8 cellular contexts compared by ENCODE assay signal in the genomic region with DNA sequence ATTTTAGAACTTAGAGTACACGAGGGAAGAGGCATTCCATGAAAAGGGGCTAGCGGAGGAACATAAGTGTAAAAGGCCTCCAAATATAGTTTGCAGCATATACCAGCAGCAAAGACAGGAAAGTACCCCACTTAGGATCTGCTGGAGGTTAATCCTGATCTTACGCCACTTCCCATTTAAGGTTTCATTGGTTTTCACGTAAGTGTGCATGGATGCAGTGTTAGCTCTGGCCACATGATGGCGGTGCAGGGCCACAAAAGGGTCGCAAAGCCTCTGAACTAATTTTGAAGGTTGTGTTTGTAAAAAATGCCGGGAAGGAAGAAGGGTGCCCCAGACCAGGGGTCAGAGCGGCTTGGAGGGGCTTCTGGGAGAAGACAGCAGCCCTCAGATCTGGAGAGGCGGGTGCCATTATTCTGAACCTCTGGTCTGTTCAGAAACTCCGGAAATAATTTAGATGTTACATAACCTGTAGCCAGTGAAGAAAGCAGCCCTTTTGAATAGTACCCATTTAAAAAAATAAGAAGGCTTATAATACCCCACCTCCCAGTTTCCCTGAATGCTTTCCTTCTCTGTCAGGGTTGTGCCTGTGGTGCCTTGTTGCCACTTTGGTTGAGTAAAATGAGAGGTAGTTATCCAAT. TPM values are rescaled to one million over a fixed set of nuclear protein-coding genes. Genes with fewer than 3 reads are reported as not detected.
DNase-seq lines count a peak whose midpoint lies in the region; ATAC-seq, FAIRE-seq and TF ChIP-seq lines count a peak whose summit lies in the region.

No MANE protein-coding gene starts in this region.

- H3K27ac ChIP-seq in angular gyrus (ENCODE audit: low read depth, low read length), result peak overlapping the region; percentile 18

- intact Hi-C loops in left ventricle myocardium superior (cut with micrococcal nuclease), result no loop called here

- peak; percentile 78 for ATAC-seq in HG02759 (IDR thresholded peaks at IDR 0.05; ENCODE audit: unreplicated experiment)
- peak; percentile 81 for ATAC-seq in left ventricle myocardium superior

- peak; percentile 92 for FAIRE-seq in GM12892 (lab: Jason Lieb, UNC)

- TF ChIP-seq POLR2A in GM12892 (IDR thresholded peaks at IDR 0.05; ENCODE audit: low read depth, low read length), result no peak

- DNase-seq in GM12892 (ENCODE audit: insufficient read length) (no peak), NCI-H1105 (lab: John Stamatoyannopoulos, UW) (peak; percentile 52), SKM-1 (lab: John Stamatoyannopoulos, UW; ENCODE audit: unreplicated experiment) (peak; percentile 60), left ventricle myocardium superior (peak; percentile 82), putamen (ENCODE audit: low spot score) (peak; percentile 86), mesenteric fat pad (ENCODE audit: low spot score) (no peak)

RNA-seq across cellular contexts. Expression of a gene that starts 59.5 kb away (rescaled TPM):
- polyA plus RNA-seq in GM12892 (2012; ENCODE audit: missing spikeins), result not detected
- total RNA-seq in left ventricle myocardium superior (14.4 TPM), mesenteric fat pad (62.8 TPM)

Comparison
In these comparisons a context has a peak if more than half of its experiments do, and no peak if none do; other contexts are left out.
1. DNase-seq: peak in NCI-H1105 (single experiment), SKM-1 (single experiment), left ventricle myocardium superior (single experiment) and putamen (single experiment); none in GM12892 (single experiment) and mesenteric fat pad (single experiment).